ENCODE assay signal across 1 cellular context in the genomic region with DNA sequence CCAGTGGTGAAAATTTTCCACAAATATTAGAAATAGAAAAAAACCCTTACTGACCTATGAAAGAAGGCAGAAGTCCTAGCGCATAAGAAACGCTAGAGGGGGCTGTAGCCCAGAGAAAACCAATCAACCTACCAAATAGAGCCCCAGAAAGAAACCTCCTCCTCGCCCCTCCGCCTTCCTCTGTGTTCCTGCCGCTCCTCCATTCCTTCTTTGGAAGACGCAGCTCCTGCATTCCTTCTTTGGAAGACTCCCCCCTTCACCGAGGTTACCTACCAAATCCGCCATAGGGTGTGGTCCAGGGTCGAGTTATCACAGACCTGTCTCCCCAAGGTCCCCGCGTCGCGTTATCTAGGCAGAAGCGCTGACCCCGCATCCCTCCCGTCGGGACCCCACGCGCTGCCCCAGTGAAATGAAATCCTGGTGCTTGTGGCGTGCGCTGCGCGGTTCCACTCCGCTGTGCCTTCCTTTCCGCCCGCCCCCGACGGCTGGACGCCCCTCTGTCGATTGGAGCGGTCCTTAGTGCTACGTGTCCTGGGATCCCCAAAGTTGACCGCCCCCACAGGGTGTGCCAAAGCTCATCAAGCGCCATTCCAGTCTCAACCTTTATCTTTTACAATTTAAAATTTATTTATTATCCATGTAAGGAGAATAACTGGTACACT.
TF ChIP-seq lines count a peak whose summit lies in the region.

No MANE protein-coding gene starts in this region.

TF ChIP-seq in HEK293, 187 proteins besides CTCF, POLR2A, EP300 and RAD21 (continued from another document and continues in another):
- TF ChIP-seq ELK4 (IDR thresholded peaks at IDR 0.05; ENCODE audit: borderline replicate concordance, low read depth, low read length) (no peak), IKZF3 (tag by site-specific recombination; IDR thresholded peaks at IDR 0.05) (peak; percentile 93), ZFHX2 (tag by site-specific recombination; conservative IDR thresholded peaks at IDR 0.05) (peak; percentile 44), ZNF175 (tag by site-specific recombination; IDR thresholded peaks at IDR 0.05) (no peak), ZNF707 (tag by site-specific recombination; IDR thresholded peaks at IDR 0.05) (no peak), ZNF121 (tag by site-specific recombination; IDR thresholded peaks at IDR 0.05) (no peak), KLF7 (tag by site-specific recombination; IDR thresholded peaks at IDR 0.05; ENCODE audit: borderline replicate concordance) (no peak), ZNF701 (tag by site-specific recombination; IDR thresholded peaks at IDR 0.05) (no peak), ZNF19 (tag by site-specific recombination; IDR thresholded peaks at IDR 0.05; ENCODE audit: low read depth) (no peak), SCRT2 (tag by site-specific recombination; IDR thresholded peaks at IDR 0.05) (no peak), ZNF433 (tag by site-specific recombination; IDR thresholded peaks at IDR 0.05; ENCODE audit: low read depth) (no peak), MYNN (tag by site-specific recombination; IDR thresholded peaks at IDR 0.05; ENCODE audit: borderline replicate concordance) (no peak), YY2 (tag by site-specific recombination; IDR thresholded peaks at IDR 0.05) (no peak; the same call in 1 of the 2 replicates), KLF10 (tag by site-specific recombination; IDR thresholded peaks at IDR 0.05) (no peak), ZNF624 (tag by site-specific recombination; IDR thresholded peaks at IDR 0.05) (no peak), ZNF488 (tag by site-specific recombination; IDR thresholded peaks at IDR 0.05) (no peak), ZNF248 (tag by site-specific recombination; IDR thresholded peaks at IDR 0.05) (no peak), MZF1 (tag by site-specific recombination; IDR thresholded peaks at IDR 0.05; ENCODE audit: borderline replicate concordance) (no peak), ZFP3 (tag by site-specific recombination; IDR thresholded peaks at IDR 0.05; ENCODE audit: low read depth) (no peak), KLF16 (tag by site-specific recombination; IDR thresholded peaks at IDR 0.05) (no peak), ZNF266 (tag by site-specific recombination; IDR thresholded peaks at IDR 0.05; ENCODE audit: low read depth) (no peak), ZNF792 (tag by site-specific recombination; IDR thresholded peaks at IDR 0.05) (no peak), ZNF354C (tag by site-specific recombination; IDR thresholded peaks at IDR 0.05; ENCODE audit: borderline replicate concordance, low read depth) (no peak), ZBTB8A (tag by site-specific recombination; IDR thresholded peaks at IDR 0.05) (no peak; the same call in 1 of the 2 replicates), ZNF114 (tag by site-specific recombination; IDR thresholded peaks at IDR 0.05) (no peak), SALL2 (tag by site-specific recombination; IDR thresholded peaks at IDR 0.05; ENCODE audit: borderline replicate concordance) (no peak), ZNF837 (tag by site-specific recombination; IDR thresholded peaks at IDR 0.05) (no peak), GFI1B (tag by site-specific recombination; IDR thresholded peaks at IDR 0.05) (no peak), SETDB1 (IDR thresholded peaks at IDR 0.05; ENCODE audit: insufficient read length, low read length) (no peak)
- TF ChIP-seq, protein P1, sequence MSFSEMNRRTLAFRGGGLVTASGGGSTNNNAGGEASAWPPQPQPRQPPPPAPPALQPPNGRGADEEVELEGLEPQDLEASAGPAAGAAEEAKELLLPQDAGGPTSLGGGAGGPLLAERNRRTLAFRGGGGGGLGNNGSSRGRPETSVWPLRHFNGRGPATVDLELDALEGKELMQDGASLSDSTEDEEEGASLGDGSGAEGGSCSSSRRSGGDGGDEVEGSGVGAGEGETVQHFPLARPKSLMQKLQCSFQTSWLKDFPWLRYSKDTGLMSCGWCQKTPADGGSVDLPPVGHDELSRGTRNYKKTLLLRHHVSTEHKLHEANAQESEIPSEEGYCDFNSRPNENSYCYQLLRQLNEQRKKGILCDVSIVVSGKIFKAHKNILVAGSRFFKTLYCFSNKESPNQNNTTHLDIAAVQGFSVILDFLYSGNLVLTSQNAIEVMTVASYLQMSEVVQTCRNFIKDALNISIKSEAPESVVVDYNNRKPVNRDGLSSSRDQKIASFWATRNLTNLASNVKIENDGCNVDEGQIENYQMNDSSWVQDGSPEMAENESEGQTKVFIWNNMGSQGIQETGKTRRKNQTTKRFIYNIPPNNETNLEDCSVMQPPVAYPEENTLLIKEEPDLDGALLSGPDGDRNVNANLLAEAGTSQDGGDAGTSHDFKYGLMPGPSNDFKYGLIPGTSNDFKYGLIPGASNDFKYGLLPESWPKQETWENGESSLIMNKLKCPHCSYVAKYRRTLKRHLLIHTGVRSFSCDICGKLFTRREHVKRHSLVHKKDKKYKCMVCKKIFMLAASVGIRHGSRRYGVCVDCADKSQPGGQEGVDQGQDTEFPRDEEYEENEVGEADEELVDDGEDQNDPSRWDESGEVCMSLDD (tag by site-specific recombination; IDR thresholded peaks at IDR 0.05), result peak; percentile 45; the same call in 1 of the 2 replicates
- TF ChIP-seq, protein P2, sequence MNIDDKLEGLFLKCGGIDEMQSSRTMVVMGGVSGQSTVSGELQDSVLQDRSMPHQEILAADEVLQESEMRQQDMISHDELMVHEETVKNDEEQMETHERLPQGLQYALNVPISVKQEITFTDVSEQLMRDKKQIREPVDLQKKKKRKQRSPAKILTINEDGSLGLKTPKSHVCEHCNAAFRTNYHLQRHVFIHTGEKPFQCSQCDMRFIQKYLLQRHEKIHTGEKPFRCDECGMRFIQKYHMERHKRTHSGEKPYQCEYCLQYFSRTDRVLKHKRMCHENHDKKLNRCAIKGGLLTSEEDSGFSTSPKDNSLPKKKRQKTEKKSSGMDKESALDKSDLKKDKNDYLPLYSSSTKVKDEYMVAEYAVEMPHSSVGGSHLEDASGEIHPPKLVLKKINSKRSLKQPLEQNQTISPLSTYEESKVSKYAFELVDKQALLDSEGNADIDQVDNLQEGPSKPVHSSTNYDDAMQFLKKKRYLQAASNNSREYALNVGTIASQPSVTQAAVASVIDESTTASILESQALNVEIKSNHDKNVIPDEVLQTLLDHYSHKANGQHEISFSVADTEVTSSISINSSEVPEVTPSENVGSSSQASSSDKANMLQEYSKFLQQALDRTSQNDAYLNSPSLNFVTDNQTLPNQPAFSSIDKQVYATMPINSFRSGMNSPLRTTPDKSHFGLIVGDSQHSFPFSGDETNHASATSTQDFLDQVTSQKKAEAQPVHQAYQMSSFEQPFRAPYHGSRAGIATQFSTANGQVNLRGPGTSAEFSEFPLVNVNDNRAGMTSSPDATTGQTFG (tag by site-specific recombination; IDR thresholded peaks at IDR 0.05; ENCODE audit: borderline replicate concordance), result no peak
- TF ChIP-seq, protein P3, sequence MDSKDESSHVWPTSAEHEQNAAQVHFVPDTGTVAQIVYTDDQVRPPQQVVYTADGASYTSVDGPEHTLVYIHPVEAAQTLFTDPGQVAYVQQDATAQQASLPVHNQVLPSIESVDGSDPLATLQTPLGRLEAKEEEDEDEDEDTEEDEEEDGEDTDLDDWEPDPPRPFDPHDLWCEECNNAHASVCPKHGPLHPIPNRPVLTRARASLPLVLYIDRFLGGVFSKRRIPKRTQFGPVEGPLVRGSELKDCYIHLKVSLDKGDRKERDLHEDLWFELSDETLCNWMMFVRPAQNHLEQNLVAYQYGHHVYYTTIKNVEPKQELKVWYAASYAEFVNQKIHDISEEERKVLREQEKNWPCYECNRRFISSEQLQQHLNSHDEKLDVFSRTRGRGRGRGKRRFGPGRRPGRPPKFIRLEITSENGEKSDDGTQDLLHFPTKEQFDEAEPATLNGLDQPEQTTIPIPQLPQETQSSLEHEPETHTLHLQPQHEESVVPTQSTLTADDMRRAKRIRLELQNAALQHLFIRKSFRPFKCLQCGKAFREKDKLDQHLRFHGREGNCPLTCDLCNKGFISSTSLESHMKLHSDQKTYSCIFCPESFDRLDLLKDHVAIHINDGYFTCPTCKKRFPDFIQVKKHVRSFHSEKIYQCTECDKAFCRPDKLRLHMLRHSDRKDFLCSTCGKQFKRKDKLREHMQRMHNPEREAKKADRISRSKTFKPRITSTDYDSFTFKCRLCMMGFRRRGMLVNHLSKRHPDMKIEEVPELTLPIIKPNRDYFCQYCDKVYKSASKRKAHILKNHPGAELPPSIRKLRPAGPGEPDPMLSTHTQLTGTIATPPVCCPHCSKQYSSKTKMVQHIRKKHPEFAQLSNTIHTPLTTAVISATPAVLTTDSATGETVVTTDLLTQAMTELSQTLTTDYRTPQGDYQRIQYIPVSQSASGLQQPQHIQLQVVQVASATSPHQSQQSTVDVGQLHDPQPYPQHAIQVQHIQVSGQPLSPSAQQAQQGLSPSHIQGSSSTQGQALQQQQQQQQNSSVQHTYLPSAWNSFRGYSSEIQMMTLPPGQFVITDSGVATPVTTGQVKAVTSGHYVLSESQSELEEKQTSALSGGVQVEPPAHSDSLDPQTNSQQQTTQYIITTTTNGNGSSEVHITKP (tag by site-specific recombination; IDR thresholded peaks at IDR 0.05), result peak; percentile 97
- TF ChIP-seq, protein P4, sequence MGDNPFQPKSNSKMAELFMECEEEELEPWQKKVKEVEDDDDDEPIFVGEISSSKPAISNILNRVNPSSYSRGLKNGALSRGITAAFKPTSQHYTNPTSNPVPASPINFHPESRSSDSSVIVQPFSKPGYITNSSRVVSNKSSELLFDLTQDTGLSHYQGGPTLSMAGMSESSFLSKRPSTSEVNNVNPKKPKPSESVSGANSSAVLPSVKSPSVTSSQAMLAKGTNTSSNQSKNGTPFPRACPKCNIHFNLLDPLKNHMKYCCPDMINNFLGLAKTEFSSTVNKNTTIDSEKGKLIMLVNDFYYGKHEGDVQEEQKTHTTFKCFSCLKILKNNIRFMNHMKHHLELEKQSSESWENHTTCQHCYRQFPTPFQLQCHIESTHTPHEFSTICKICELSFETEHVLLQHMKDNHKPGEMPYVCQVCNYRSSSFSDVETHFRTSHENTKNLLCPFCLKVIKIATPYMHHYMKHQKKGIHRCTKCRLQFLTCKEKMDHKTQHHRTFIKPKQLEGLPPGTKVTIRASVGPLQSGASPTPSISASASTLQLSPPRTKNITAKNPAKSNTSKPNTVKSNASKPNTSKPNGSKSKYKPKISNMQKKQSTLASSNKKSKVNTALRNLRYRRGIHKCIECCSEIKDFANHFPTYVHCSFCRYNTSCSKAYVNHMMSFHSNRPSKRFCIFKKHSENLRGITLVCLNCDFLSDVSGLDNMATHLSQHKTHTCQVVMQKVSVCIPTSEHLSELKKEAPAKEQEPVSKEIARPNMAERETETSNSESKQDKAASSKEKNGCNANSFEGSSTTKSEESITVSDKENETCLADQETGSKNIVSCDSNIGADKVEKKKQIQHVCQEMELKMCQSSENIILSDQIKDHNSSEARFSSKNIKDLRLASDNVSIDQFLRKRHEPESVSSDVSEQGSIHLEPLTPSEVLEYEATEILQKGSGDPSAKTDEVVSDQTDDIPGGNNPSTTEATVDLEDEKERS (tag by site-specific recombination; IDR thresholded peaks at IDR 0.05), result no peak
- TF ChIP-seq, protein P5, sequence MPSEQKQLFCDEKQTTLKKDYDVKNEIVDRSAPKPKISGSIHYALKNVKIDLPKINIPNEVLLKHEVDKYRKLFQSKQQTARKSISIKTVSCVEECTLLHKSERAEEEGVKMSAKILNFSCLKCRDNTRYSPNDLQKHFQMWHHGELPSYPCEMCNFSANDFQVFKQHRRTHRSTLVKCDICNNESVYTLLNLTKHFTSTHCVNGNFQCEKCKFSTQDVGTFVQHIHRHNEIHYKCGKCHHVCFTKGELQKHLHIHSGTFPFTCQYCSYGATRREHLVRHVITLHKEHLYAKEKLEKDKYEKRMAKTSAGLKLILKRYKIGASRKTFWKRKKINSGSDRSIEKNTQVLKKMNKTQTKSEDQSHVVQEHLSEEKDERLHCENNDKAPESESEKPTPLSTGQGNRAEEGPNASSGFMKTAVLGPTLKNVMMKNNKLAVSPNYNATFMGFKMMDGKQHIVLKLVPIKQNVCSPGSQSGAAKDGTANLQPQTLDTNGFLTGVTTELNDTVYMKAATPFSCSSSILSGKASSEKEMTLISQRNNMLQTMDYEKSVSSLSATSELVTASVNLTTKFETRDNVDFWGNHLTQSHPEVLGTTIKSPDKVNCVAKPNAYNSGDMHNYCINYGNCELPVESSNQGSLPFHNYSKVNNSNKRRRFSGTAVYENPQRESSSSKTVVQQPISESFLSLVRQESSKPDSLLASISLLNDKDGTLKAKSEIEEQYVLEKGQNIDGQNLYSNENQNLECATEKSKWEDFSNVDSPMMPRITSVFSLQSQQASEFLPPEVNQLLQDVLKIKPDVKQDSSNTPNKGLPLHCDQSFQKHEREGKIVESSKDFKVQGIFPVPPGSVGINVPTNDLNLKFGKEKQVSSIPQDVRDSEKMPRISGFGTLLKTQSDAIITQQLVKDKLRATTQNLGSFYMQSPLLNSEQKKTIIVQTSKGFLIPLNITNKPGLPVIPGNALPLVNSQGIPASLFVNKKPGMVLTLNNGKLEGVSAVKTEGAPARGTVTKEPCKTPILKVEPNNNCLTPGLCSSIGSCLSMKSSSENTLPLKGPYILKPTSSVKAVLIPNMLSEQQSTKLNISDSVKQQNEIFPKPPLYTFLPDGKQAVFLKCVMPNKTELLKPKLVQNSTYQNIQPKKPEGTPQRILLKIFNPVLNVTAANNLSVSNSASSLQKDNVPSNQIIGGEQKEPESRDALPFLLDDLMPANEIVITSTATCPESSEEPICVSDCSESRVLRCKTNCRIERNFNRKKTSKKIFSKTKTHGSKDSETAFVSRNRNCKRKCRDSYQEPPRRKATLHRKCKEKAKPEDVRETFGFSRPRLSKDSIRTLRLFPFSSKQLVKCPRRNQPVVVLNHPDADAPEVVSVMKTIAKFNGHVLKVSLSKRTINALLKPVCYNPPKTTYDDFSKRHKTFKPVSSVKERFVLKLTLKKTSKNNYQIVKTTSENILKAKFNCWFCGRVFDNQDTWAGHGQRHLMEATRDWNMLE (tag by site-specific recombination; conservative IDR thresholded peaks at IDR 0.05; ENCODE audit: low read depth), result no peak
- TF ChIP-seq, protein P6, sequence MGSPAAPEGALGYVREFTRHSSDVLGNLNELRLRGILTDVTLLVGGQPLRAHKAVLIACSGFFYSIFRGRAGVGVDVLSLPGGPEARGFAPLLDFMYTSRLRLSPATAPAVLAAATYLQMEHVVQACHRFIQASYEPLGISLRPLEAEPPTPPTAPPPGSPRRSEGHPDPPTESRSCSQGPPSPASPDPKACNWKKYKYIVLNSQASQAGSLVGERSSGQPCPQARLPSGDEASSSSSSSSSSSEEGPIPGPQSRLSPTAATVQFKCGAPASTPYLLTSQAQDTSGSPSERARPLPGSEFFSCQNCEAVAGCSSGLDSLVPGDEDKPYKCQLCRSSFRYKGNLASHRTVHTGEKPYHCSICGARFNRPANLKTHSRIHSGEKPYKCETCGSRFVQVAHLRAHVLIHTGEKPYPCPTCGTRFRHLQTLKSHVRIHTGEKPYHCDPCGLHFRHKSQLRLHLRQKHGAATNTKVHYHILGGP (tag by site-specific recombination; IDR thresholded peaks at IDR 0.05), result no peak
